17 cellular contexts compared by ENCODE assay signal in the genomic region with DNA sequence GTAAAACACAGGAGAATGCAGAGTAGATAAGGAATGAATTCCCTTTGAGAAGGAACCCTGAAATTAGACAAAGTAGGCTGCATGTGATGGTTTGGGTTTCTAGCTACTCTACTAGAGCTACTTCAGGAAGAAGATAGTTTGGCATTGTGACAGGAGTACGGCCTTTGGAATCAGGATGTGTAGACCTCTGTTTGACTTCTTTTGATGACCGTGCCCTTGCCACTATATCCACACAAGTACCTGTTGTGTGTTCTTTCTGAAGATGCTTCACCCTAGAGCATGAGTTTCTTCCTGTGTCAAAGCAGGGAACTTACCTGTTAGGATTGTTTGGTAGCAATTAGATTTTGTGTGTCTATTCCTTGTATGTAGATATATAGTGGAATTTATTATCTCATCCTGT. TPM values are rescaled to one million over a fixed set of nuclear protein-coding genes. Genes with fewer than 3 reads are reported as not detected.
A peak's percentile ranks its signal among the peaks of the same experiment; 100 is the strongest.
DNase-seq lines count a peak whose midpoint lies in the region; ATAC-seq, FAIRE-seq and TF ChIP-seq lines count a peak whose summit lies in the region.
"Had no signal": no experiment of that assay in that cellular context is flagged by ENCODE, and none has a peak within 500 bp of the region (broad histone marks: within the 10 kb centered on the region; RNA-seq: fewer than 3 reads in every experiment).

No MANE protein-coding gene starts in this region.

- H3K27ac Mint-ChIP-seq in Calu3 (ENCODE audit: unreplicated experiment), result peak overlapping the region; percentile 13
- peak overlapping the region; percentile 77 for H3K27ac Mint-ChIP-seq in central memory CD8-positive, alpha-beta T cell (ENCODE audit: low read depth)

- peaks cover 37% of the 10 kb centered on the region for H3K4me1 Mint-ChIP-seq in Calu3 (ENCODE audit: low read depth, unreplicated experiment)
- H3K4me1 Mint-ChIP-seq in central memory CD8-positive, alpha-beta T cell, result peaks cover 59% of the 10 kb centered on the region

- H3K4me1 ChIP-seq in right lobe of liver, result no peaks in the 10 kb centered on the region
- no peaks in the 10 kb centered on the region for H3K4me1 ChIP-seq in psoas muscle
- H3K4me1 ChIP-seq: SJCRH30 had no signal

- H3K27me3 Mint-ChIP-seq in Calu3 (ENCODE audit: unreplicated experiment), result no peaks in the 10 kb centered on the region
- H3K27me3 Mint-ChIP-seq in central memory CD8-positive, alpha-beta T cell, result no peaks in the 10 kb centered on the region

- DNase-seq in Calu3, result no peak
- DNase-seq in H54 (ENCODE audit: insufficient read length, low spot score), result no peak
- no peak for DNase-seq in central memory CD8-positive, alpha-beta T cell (ENCODE audit: low spot score in 2 of 2)
- no peak for DNase-seq in right lobe of liver
- no peak for DNase-seq in RPMI8226
- no peak for DNase-seq in psoas muscle
- DNase-seq: Caco-2, DND-41, GF-D8, IMR-90, NCI-H1417 treated with DMSO at 0.1 percent for 48 hours, SJCRH30 had no signal

- no peaks in the 10 kb centered on the region for H3K9me3 ChIP-seq in right lobe of liver
- H3K9me3 ChIP-seq in psoas muscle, result no peaks in the 10 kb centered on the region
- H3K9me3 ChIP-seq: A549, Caco-2, Peyer's patch, SJCRH30 had no signal

- intact Hi-C loops in Calu3 (cut with micrococcal nuclease; ENCODE audit: unreplicated experiment), result no loop called here
- intact Hi-C loops in right lobe of liver (cut with DNase I), result no loop called here
- intact Hi-C loops in psoas muscle (cut with DNase I), result no loop called here

- H3K36me3 ChIP-seq in right lobe of liver (no peaks in the 10 kb centered on the region), psoas muscle (ENCODE audit: insufficient read depth in 1 of 2, low read depth in 1 of 2) (no peaks in the 10 kb centered on the region)
- H3K36me3 ChIP-seq: Peyer's patch, SJCRH30 had no signal

- CTCF ChIA-PET in Calu3 (lab: Charles Lee), result interaction anchor here (0.7 kb wide), 1 partner anchor 367 kb away, joined by 5 read pairs; no protein-coding TSS in a partner anchor

- 8% methylated on average over 2 of the region's 2 CpGs for WGBS in right lobe of liver (ENCODE audit: insufficient coverage, low coverage, low lambda C conversion rate, missing lambda C conversion rate)
- 63 to 85% (median 78%) methylated on average over 2 of the region's 2 CpGs for WGBS in psoas muscle, 3 donors

- H3K27me3 ChIP-seq in right lobe of liver (no peaks in the 10 kb centered on the region), psoas muscle (ENCODE audit: insufficient read depth in 3 of 3, low read length in 2 of 3) (no peaks in the 10 kb centered on the region)
- H3K27me3 ChIP-seq: Peyer's patch, SJCRH30 had no signal

- H3K9me3 Mint-ChIP-seq in Calu3 (ENCODE audit: low read depth, unreplicated experiment), result no peaks in the 10 kb centered on the region
- H3K9me3 Mint-ChIP-seq in central memory CD8-positive, alpha-beta T cell, result no peaks in the 10 kb centered on the region

- ATAC-seq in central memory CD8-positive, alpha-beta T cell (replicated peaks; ENCODE audit: extremely low read depth, poor library complexity, severe bottlenecking), result no peak
- peak; percentile 43 to 82 (median 66) for ATAC-seq in right lobe of liver
- ATAC-seq in HG02970 (IDR thresholded peaks at IDR 0.05; ENCODE audit: low FRiP score, unreplicated experiment), result no peak
- ATAC-seq in psoas muscle, result no peak
- no peak for ATAC-seq in GM18909 (IDR thresholded peaks at IDR 0.05; ENCODE audit: poor library complexity, unreplicated experiment)
- ATAC-seq: A549 had no signal

- FAIRE-seq in H54 (lab: Jason Lieb, UNC), result peak; percentile 75
- FAIRE-seq: A549 had no signal

- H3K36me3 Mint-ChIP-seq in Calu3 (ENCODE audit: insufficient read depth, unreplicated experiment), result peaks cover 25% of the 10 kb centered on the region
- peaks cover 2% of the 10 kb centered on the region for H3K36me3 Mint-ChIP-seq in central memory CD8-positive, alpha-beta T cell (ENCODE audit: insufficient read depth)

- H3K4me3 ChIP-seq in right lobe of liver (no peak overlapping the region), psoas muscle (no peak overlapping the region)
- H3K4me3 ChIP-seq: A549, Peyer's patch, SJCRH30 had no signal

- no TSS peak for BruUV-seq in Calu3 (replicated peaks; lab: Mats Ljungman, UMichigan)

- H3K27ac ChIP-seq in right lobe of liver (no peak overlapping the region), psoas muscle (no peak overlapping the region)
- H3K27ac ChIP-seq: A549, SJCRH30 had no signal

- TF ChIP-seq CTCF in Calu3 (IDR thresholded peaks at IDR 0.05; ENCODE audit: unreplicated experiment) (no peak), right lobe of liver (IDR thresholded peaks at IDR 0.05) (no peak), psoas muscle (IDR thresholded peaks at IDR 0.05) (no peak)

- TF ChIP-seq POLR2A in H54 (IDR thresholded peaks at IDR 0.05; ENCODE audit: low read depth, low read length), result no peak
- TF ChIP-seq POLR2A in right lobe of liver (IDR thresholded peaks at IDR 0.05), result no peak

- no peak overlapping the region for H3K4me3 Mint-ChIP-seq in Calu3 (ENCODE audit: low read depth, unreplicated experiment)
- H3K4me3 Mint-ChIP-seq in central memory CD8-positive, alpha-beta T cell, result no peak overlapping the region
- H3K4me3 Mint-ChIP-seq: CD14-positive monocyte had no signal

RNA-seq across cellular contexts. Expression of a gene that starts 41.7 kb away (rescaled TPM):
- total RNA-seq in Calu3 (2022) (105 and 121 TPM in 2 replicates), right lobe of liver (10 to 100 TPM; 12.0 to 24.8 (median 15.1) TPM), psoas muscle (10 to 100 TPM in 2 of 4 donors, 1 to 10 TPM in 2; 8.3 to 11.7 (median 9.9) TPM)
- 1 to 10 TPM; 3.4 to 8.0 (median 3.8) TPM for polyA plus RNA-seq in psoas muscle

Comparison
In these comparisons a context has a peak if more than half of its experiments do, and no peak if none do; other contexts are left out.
1. ATAC-seq: peak in right lobe of liver (4 of 4); none in central memory CD8-positive, alpha-beta T cell (single experiment), HG02970 (single experiment), psoas muscle (0 of 4) and GM18909 (single experiment).